ENCODE assay signal across 17 cellular contexts in the genomic region with DNA sequence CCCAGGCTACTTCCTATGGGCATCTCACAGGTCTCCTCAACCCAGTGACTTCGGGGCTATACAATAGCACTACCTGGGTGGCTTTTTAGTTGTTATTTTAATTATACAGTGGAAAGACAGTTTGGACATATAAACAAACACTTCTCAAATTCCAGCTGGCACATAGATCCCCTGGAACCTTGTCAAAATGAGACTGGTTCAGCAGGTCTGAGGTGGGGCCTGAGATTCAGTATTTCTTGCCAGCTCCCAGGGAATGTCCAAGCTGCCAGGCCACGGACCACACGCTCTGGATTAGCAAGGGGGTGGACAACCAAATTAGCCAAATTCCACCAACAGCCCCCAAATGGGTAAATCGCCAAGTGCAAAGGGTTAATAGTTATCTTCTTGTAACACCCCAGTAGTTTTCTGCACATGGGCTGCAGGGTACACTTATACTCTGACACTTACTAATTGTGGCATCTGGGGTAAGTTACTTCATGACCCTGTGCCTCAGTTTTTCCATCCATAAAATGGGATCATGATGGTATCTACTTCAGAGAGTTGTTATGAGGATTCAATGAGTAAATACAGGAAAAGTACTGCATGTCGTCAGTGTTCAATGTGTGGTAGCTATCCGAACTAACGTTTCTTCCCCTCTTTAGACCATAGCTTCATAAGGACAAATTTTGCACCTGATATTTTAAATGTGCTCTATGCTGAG.
DNase-seq lines count a peak whose midpoint lies in the region; TF ChIP-seq lines count a peak whose summit lies in the region.
"Had no signal": no experiment of that assay in that cellular context is flagged by ENCODE, and none has a peak within 500 bp of the region (broad histone marks: within the 10 kb centered on the region; RNA-seq: fewer than 3 reads in every experiment).

No MANE protein-coding gene starts in this region.

- DNase-seq in NCI-H510A treated with DMSO at 0.1 percent for 48 hours (lab: John Stamatoyannopoulos, UW) (peak; percentile 32), NCI-H510A (lab: John Stamatoyannopoulos, UW) (no peak), MG63 (peak; percentile 25), prostate gland (ENCODE audit: low spot score) (peak; percentile 85), HFFc6 (no peak), DMS79 treated with DMSO at 0.1 percent for 48 hours (lab: John Stamatoyannopoulos, UW) (no peak), H4 (ENCODE audit: low spot score) (no peak)
- DNase-seq: DND-41; GDM1; GM23248; NCI-H1417 treated with DMSO at 0.1 percent for 48 hours; NCI-H2081 treated with DMSO at 0.1 percent for 48 hours; NCI-H524 treated with DMSO at 0.1 percent for 48 hours; NK-92 treated with Interleukin-12 subunit alpha and Interleukin-12 subunit beta, amount 100 ng/mL, for 24 hours; T-helper 1 cell had no signal

- H3K27ac ChIP-seq in VCaP (peak overlapping the region; percentile 66), prostate gland (no peak overlapping the region)
- H3K27ac ChIP-seq: GM23248, KMS-11 had no signal

- H3K27me3 Mint-ChIP-seq in HFFc6 (ENCODE audit: insufficient read depth), result peaks cover 1% of the 10 kb centered on the region

- no peaks in the 10 kb centered on the region for H3K9me3 ChIP-seq in MG63
- no peaks in the 10 kb centered on the region for H3K9me3 ChIP-seq in prostate gland

- H3K9me3 Mint-ChIP-seq in HFFc6, result no peaks in the 10 kb centered on the region

- H3K36me3 Mint-ChIP-seq in HFFc6 (ENCODE audit: low read depth), result no peaks in the 10 kb centered on the region

- no peak overlapping the region for H3K27ac Mint-ChIP-seq in HFFc6

- WGBS in prostate gland, result 53% methylated on average over 7 of the region's 7 CpGs

- H3K4me1 Mint-ChIP-seq in HFFc6 (ENCODE audit: low read depth), result peaks cover 9% of the 10 kb centered on the region

- no peak for TF ChIP-seq CTCF in VCaP (conservative IDR thresholded peaks at IDR 0.05)
- TF ChIP-seq CTCF in prostate gland (IDR thresholded peaks at IDR 0.05), result no peak
- no peak for TF ChIP-seq CTCF in HFFc6 (IDR thresholded peaks at IDR 0.05)

- peaks cover 2% of the 10 kb centered on the region for H3K4me1 ChIP-seq in prostate gland (replicated peaks)

- H3K4me3 Mint-ChIP-seq in HFFc6, result no peak overlapping the region

- H3K36me3 ChIP-seq in MG63 (no peaks in the 10 kb centered on the region), prostate gland (no peaks in the 10 kb centered on the region)

- H3K4me3 ChIP-seq in MG63 (no peak overlapping the region), prostate gland (no peak overlapping the region)
- H3K4me3 ChIP-seq: GM23248 had no signal

- intact Hi-C loops in prostate gland (cut with DNase I), result no loop called here

- H3K27me3 ChIP-seq in MG63 (no peaks in the 10 kb centered on the region), prostate gland (replicated peaks; ENCODE audit: insufficient read depth) (no peaks in the 10 kb centered on the region)

- no peak for TF ChIP-seq POLR2A in prostate gland (IDR thresholded peaks at IDR 0.05)

Comparison
In these comparisons a context has a peak if more than half of its experiments do, and no peak if none do; other contexts are left out.
1. DNase-seq: peak in NCI-H510A treated with DMSO at 0.1 percent for 48 hours (single experiment), MG63 (single experiment) and prostate gland (single experiment); none in NCI-H510A (single experiment), HFFc6 (single experiment), DMS79 treated with DMSO at 0.1 percent for 48 hours (single experiment) and H4 (single experiment).